8 cellular contexts compared by ENCODE assay signal in genomic region chr11:18171377-18172000, GRCh38. TPM values are rescaled to one million over a fixed set of nuclear protein-coding genes. Genes with fewer than 3 reads are reported as not detected.
A peak's percentile ranks its signal among the peaks of the same experiment; 100 is the strongest.
DNase-seq lines count a peak whose midpoint lies in the region; ATAC-seq, FAIRE-seq and TF ChIP-seq lines count a peak whose summit lies in the region.

No MANE protein-coding gene starts in this region.

- H3K36me3 ChIP-seq in OCI-LY1 (ENCODE audit: insufficient read depth, low read length) (no peaks in the 10 kb centered on the region), vagina (no peaks in the 10 kb centered on the region)

- H2AFZ ChIP-seq in OCI-LY1 (ENCODE audit: low read length), result no peak overlapping the region

- in situ Hi-C loops in GM13977 (cut with MboI; ENCODE audit: low pct_unique_long_range_greater_than_20kb, low sequenced_read_pairs, unreplicated experiment), result no loop called here

- H3K27me3 ChIP-seq in OCI-LY1 (ENCODE audit: insufficient read depth, low read length) (no peaks in the 10 kb centered on the region), vagina (no peaks in the 10 kb centered on the region)

- no peaks in the 10 kb centered on the region for H3F3A ChIP-seq in OCI-LY1 (ENCODE audit: insufficient read depth, low read length)

- TF ChIP-seq CTCF in GM13977 (IDR thresholded peaks at IDR 0.05; ENCODE audit: extremely low read depth, insufficient read depth, missing control alignments), result peak; percentile 55
- peak; percentile 45; the same call in 1 of the 2 replicates for TF ChIP-seq CTCF in OCI-LY1 (IDR thresholded peaks at IDR 0.05; ENCODE audit: low read length)
- peak; percentile 46 for TF ChIP-seq CTCF in fibroblast of the aortic adventitia (IDR thresholded peaks at IDR 0.05; ENCODE audit: insufficient read depth, low read length)
- peak in 1 of 3 experiments; percentile 14 for TF ChIP-seq CTCF in vagina (IDR thresholded peaks at IDR 0.05)

- DNase-seq in Ammon's horn (ENCODE audit: low spot score) (peak; percentile 14), GM13977 (ENCODE audit: low spot score) (no peak), fibroblast of the aortic adventitia (ENCODE audit: low read depth) (no peak), urothelium cell line (ENCODE audit: low spot score) (peak; percentile 36), vagina (ENCODE audit: extremely low spot score in 2 of 2) (no peak), NCI-H510A treated with DMSO at 0.1 percent for 48 hours (lab: John Stamatoyannopoulos, UW) (no peak)

- H3K27ac ChIP-seq in OCI-LY1 (ENCODE audit: low read depth, low read length, poor library complexity, severe bottlenecking), result no peak overlapping the region
- no peak overlapping the region for H3K27ac ChIP-seq in vagina

- no peak for TF ChIP-seq POLR2A in vagina (IDR thresholded peaks at IDR 0.05)

- ATAC-seq in HG03135 (IDR thresholded peaks at IDR 0.05; ENCODE audit: unreplicated experiment), result no peak

- H3K9ac ChIP-seq in OCI-LY1 (ENCODE audit: low read length), result no peak overlapping the region

- intact Hi-C loops in vagina (cut with DNase I), result no loop called here

- H3K9me3 ChIP-seq in OCI-LY1 (ENCODE audit: low read length) (no peaks in the 10 kb centered on the region), vagina (no peaks in the 10 kb centered on the region)

- H3K4me2 ChIP-seq in OCI-LY1 (ENCODE audit: low read length), result no peak overlapping the region

- H3K4me3 ChIP-seq in OCI-LY1 (ENCODE audit: low read depth, low read length, poor library complexity, severe bottlenecking) (no peak overlapping the region), fibroblast of the aortic adventitia (ENCODE audit: low read depth, low read length) (no peak overlapping the region), vagina (no peak overlapping the region)

- no peaks in the 10 kb centered on the region for H3K79me2 ChIP-seq in OCI-LY1 (ENCODE audit: insufficient read depth, low read length)

- H4K20me1 ChIP-seq in OCI-LY1 (ENCODE audit: insufficient read depth, low read length), result no peaks in the 10 kb centered on the region

- FAIRE-seq in urothelium cell line (lab: Jason Lieb, UNC), result no peak

- H3K9me2 ChIP-seq in OCI-LY1 (ENCODE audit: low read depth, low read length), result no peaks in the 10 kb centered on the region

- H3K4me1 ChIP-seq in OCI-LY1 (ENCODE audit: insufficient read depth, low read length, severe bottlenecking) (peaks cover 6% of the 10 kb centered on the region), vagina (no peaks in the 10 kb centered on the region)

RNA-seq across cellular contexts. Expression of gene MRGPRX4, which starts 1.1 kb away (rescaled TPM):
- total RNA-seq in fibroblast of the aortic adventitia (ENCODE audit: low replicate concordance), result not detected in 2 replicates
- total RNA-seq in vagina, result not detected

RNA-seq across cellular contexts. Expression of gene MRGPRX3, which starts 39.1 kb away (rescaled TPM):
- total RNA-seq in fibroblast of the aortic adventitia (ENCODE audit: low replicate concordance) (not detected in 2 replicates), vagina (not detected)

Comparison
In these comparisons a context has a peak if more than half of its experiments do, and no peak if none do; other contexts are left out.
1. DNase-seq: peak in Ammon's horn (single experiment) and urothelium cell line (single experiment); none in GM13977 (single experiment), fibroblast of the aortic adventitia (single experiment), vagina (0 of 2) and NCI-H510A treated with DMSO at 0.1 percent for 48 hours (single experiment).